ENCODE assay signal across 8 cellular contexts in genomic region chr6:10722570-10722819, GRCh38. TPM values are rescaled to one million over a fixed set of nuclear protein-coding genes. Genes with fewer than 3 reads are reported as not detected.
A peak's percentile ranks its signal among the peaks of the same experiment; 100 is the strongest.
DNase-seq lines count a peak whose midpoint lies in the region; ATAC-seq and TF ChIP-seq lines count a peak whose summit lies in the region.

No MANE protein-coding gene starts in this region.

- peaks cover 54% of the 10 kb centered on the region for H3K4me1 Mint-ChIP-seq in stimulated activated naive CD8-positive, alpha-beta T cell treated with anti-CD3 and anti-CD28 coated beads, Interleukin-15, Interleukin-2, amounts not matched to agents 100 ng/mL and 50 ng/mL, for 24 hours (ENCODE audit: low read depth)
- H3K4me1 Mint-ChIP-seq in mesothelial cell of epicardium, result peaks cover 28% of the 10 kb centered on the region

- H3K4me1 ChIP-seq in breast epithelium, result peaks cover 10 to 19% of the 10 kb centered on the region in 2 donors

- H3K36me3 ChIP-seq in breast epithelium, result no peaks in the 10 kb centered on the region

- DNase-seq in stimulated activated naive CD8-positive, alpha-beta T cell treated with anti-CD3 and anti-CD28 coated beads, Interleukin-15, Interleukin-2, amounts not matched to agents 100 U/mL and 50 U/mL, for 24 hours, result no peak
- DNase-seq in breast epithelium (ENCODE audit: low spot score in 2 of 2) (no peak), mesothelial cell of epicardium (ENCODE audit: low spot score in 2 of 2, unreplicated experiment in 2 of 2) (no peak), NCI-H1048 (lab: John Stamatoyannopoulos, UW) (no peak), medulla oblongata (ENCODE audit: extremely low spot score) (no peak), DMS 273 treated with DMSO at 0.1 percent for 48 hours (lab: John Stamatoyannopoulos, UW) (no peak)

- no peaks in the 10 kb centered on the region for H3K9me3 ChIP-seq in breast epithelium

- peak overlapping the region; percentile 62 to 68 (median 65) for H3K4me3 ChIP-seq in breast epithelium

- TF ChIP-seq CTCF in breast epithelium (IDR thresholded peaks at IDR 0.05) (no peak), mesothelial cell of epicardium (IDR thresholded peaks at IDR 0.05; ENCODE audit: unreplicated experiment) (no peak)

- no peaks in the 10 kb centered on the region for H3K27me3 Mint-ChIP-seq in stimulated activated naive CD8-positive, alpha-beta T cell treated with anti-CD3 and anti-CD28 coated beads, Interleukin-15, Interleukin-2, amounts not matched to agents 100 ng/mL and 50 ng/mL, for 24 hours
- no peaks in the 10 kb centered on the region for H3K27me3 Mint-ChIP-seq in mesothelial cell of epicardium (ENCODE audit: low read depth)

- H3K27ac Mint-ChIP-seq in stimulated activated naive CD8-positive, alpha-beta T cell treated with anti-CD3 and anti-CD28 coated beads, Interleukin-15, Interleukin-2, amounts not matched to agents 100 ng/mL and 50 ng/mL, for 24 hours, result peak overlapping the region; percentile 87
- H3K27ac Mint-ChIP-seq in mesothelial cell of epicardium, result peak overlapping the region; percentile 99

- ATAC-seq in stimulated activated naive CD8-positive, alpha-beta T cell treated with anti-CD3 and anti-CD28 coated beads, Interleukin-15, Interleukin-2, amounts not matched to agents 100 U/mL and 50 U/mL, for 24 hours, result no peak
- no peak for ATAC-seq in esophagus mucosa

- no peak for TF ChIP-seq POLR2A in breast epithelium (IDR thresholded peaks at IDR 0.05)

- intact Hi-C loops in breast epithelium (cut with DNase I; ENCODE audit: low total_unique reads), result no loop called here

- H3K4me3 Mint-ChIP-seq in stimulated activated naive CD8-positive, alpha-beta T cell treated with anti-CD3 and anti-CD28 coated beads, Interleukin-15, Interleukin-2, amounts not matched to agents 100 ng/mL and 50 ng/mL, for 24 hours, result peak overlapping the region; percentile 93
- peak overlapping the region; percentile 97 for H3K4me3 Mint-ChIP-seq in mesothelial cell of epicardium

- H3K36me3 Mint-ChIP-seq in stimulated activated naive CD8-positive, alpha-beta T cell treated with anti-CD3 and anti-CD28 coated beads, Interleukin-15, Interleukin-2, amounts not matched to agents 100 ng/mL and 50 ng/mL, for 24 hours (ENCODE audit: low read depth), result peaks cover 12% of the 10 kb centered on the region
- H3K36me3 Mint-ChIP-seq in mesothelial cell of epicardium, result peaks cover 7% of the 10 kb centered on the region

- peak overlapping the region; percentile 81 to 85 for H3K27ac ChIP-seq in breast epithelium

- no peaks in the 10 kb centered on the region for H3K27me3 ChIP-seq in breast epithelium

- no peaks in the 10 kb centered on the region for H3K9me3 Mint-ChIP-seq in stimulated activated naive CD8-positive, alpha-beta T cell treated with anti-CD3 and anti-CD28 coated beads, Interleukin-15, Interleukin-2, amounts not matched to agents 100 ng/mL and 50 ng/mL, for 24 hours
- H3K9me3 Mint-ChIP-seq in mesothelial cell of epicardium, result peaks cover 4% of the 10 kb centered on the region

RNA-seq across cellular contexts. Expression of gene TMEM14C, which starts 0.4 kb away (rescaled TPM):
- total RNA-seq in breast epithelium, result 100 to 1,000 TPM; 124 to 159 (median 134) TPM
- 74.4 to 78.9 TPM (median 75.7 TPM) in 3 replicates for total RNA-seq in mesothelial cell of epicardium
- 64.5 TPM for total RNA-seq in esophagus mucosa

RNA-seq across cellular contexts. Expression of gene TMEM14B, which starts 25.1 kb away (rescaled TPM):
- total RNA-seq in breast epithelium (100 to 1,000 TPM in 1 of 3 donors, 10 to 100 TPM in 2; 65.7 to 102 (median 76.4) TPM), mesothelial cell of epicardium (56.1 to 58.5 TPM (median 57.3 TPM) in 3 replicates), esophagus mucosa (49.3 TPM)

RNA-seq across cellular contexts. Expression of gene PAK1IP1, which starts 27.7 kb away (rescaled TPM):
- total RNA-seq in breast epithelium, result 10 to 100 TPM; 10.4 to 16.4 (median 15.7) TPM
- total RNA-seq in mesothelial cell of epicardium, result 14.7 to 16.8 TPM (median 15.5 TPM) in 3 replicates
- 15.3 TPM for total RNA-seq in esophagus mucosa

RNA-seq across cellular contexts. Expression of gene C6orf52, which starts 28.1 kb away (rescaled TPM):
- 1 to 10 TPM in 1 of 3 donors, not detected in 2; 1.3 TPM for total RNA-seq in breast epithelium
- total RNA-seq in mesothelial cell of epicardium, result 3.1 to 4.6 TPM (median 3.8 TPM) in 3 replicates
- total RNA-seq in esophagus mucosa, result 0.84 TPM
